In genomic region chr16:25031441-25032307, GRCh38 we compare ENCODE assay signal across 1 cellular context.
TF ChIP-seq lines count a peak whose summit lies in the region.

No MANE protein-coding gene starts in this region.

TF ChIP-seq in HepG2, 621 proteins besides CTCF, POLR2A, EP300 and RAD21 (continued from another document and continues in another):
- no peak for TF ChIP-seq RFX3 (CRISPR knock-in tag; IDR thresholded peaks at IDR 0.05)
- no peak for TF ChIP-seq NR2F1 (CRISPR knock-in tag; IDR thresholded peaks at IDR 0.05)
- 0 out of 2 replicates have a peak, but pooled peaks have one; percentile 76 for TF ChIP-seq HBP1 (CRISPR knock-in tag; IDR thresholded peaks at IDR 0.05; ENCODE audit: low read depth)
- no peak for TF ChIP-seq RNF219 (CRISPR knock-in tag; IDR thresholded peaks at IDR 0.05)
- no peak for TF ChIP-seq NPAS2 (CRISPR knock-in tag; IDR thresholded peaks at IDR 0.05; ENCODE audit: borderline replicate concordance)
- no peak for TF ChIP-seq ZNF615 (CRISPR knock-in tag; IDR thresholded peaks at IDR 0.05; ENCODE audit: borderline replicate concordance)
- 0 out of 2 replicates have a peak, but pooled peaks have one; percentile 75 for TF ChIP-seq PAX8 (CRISPR knock-in tag; IDR thresholded peaks at IDR 0.05; ENCODE audit: borderline replicate concordance)
- TF ChIP-seq ZNF550 (CRISPR knock-in tag; IDR thresholded peaks at IDR 0.05; ENCODE audit: borderline replicate concordance) = no peak
- no peak for TF ChIP-seq NFIC (IDR thresholded peaks at IDR 0.05; ENCODE audit: low read length)
- TF ChIP-seq STAG1 (CRISPR knock-in tag; IDR thresholded peaks at IDR 0.05) = peak; percentile 31
- TF ChIP-seq ZNF740 (CRISPR knock-in tag; IDR thresholded peaks at IDR 0.05) = no peak
- TF ChIP-seq BCL6 (CRISPR knock-in tag; IDR thresholded peaks at IDR 0.05) = 0 out of 2 replicates have a peak, but pooled peaks have one; percentile 33
- no peak for TF ChIP-seq FOXJ3 (CRISPR knock-in tag; IDR thresholded peaks at IDR 0.05; ENCODE audit: borderline replicate concordance)
- no peak for TF ChIP-seq DBP (CRISPR knock-in tag; IDR thresholded peaks at IDR 0.05; ENCODE audit: not compliant biosample characterization)
- no peak for TF ChIP-seq GLMP (CRISPR knock-in tag; IDR thresholded peaks at IDR 0.05; ENCODE audit: borderline replicate concordance)
- peak; percentile 55; the same call in 1 of the 2 replicates for TF ChIP-seq CREB3 (CRISPR knock-in tag; IDR thresholded peaks at IDR 0.05)
- peak; percentile 89; the same call in 1 of the 2 replicates for TF ChIP-seq SMAD1 (CRISPR knock-in tag; IDR thresholded peaks at IDR 0.05; ENCODE audit: borderline replicate concordance, low read depth)
- 0 out of 2 replicates have a peak, but pooled peaks have one; percentile 16 for TF ChIP-seq ZNF121 (CRISPR knock-in tag; IDR thresholded peaks at IDR 0.05)
- no peak for TF ChIP-seq ZNF496 (CRISPR knock-in tag; IDR thresholded peaks at IDR 0.05; ENCODE audit: insufficient replicate concordance)
- no peak for TF ChIP-seq MTF1 (CRISPR knock-in tag; IDR thresholded peaks at IDR 0.05)
- no peak for TF ChIP-seq PRDM10 (CRISPR knock-in tag; IDR thresholded peaks at IDR 0.05; ENCODE audit: low read depth)
- no peak for TF ChIP-seq MAZ (IDR thresholded peaks at IDR 0.05; ENCODE audit: borderline replicate concordance, low read depth, low read length)
- TF ChIP-seq MAZ (CRISPR knock-in tag; IDR thresholded peaks at IDR 0.05; ENCODE audit: low read depth) = peak; percentile 75; the same call in 1 of the 2 replicates
- TF ChIP-seq ZNF746 (CRISPR knock-in tag; IDR thresholded peaks at IDR 0.05) = peak; percentile 70; the same call in 1 of the 2 replicates
- peak; percentile 61 for TF ChIP-seq CBX1 (IDR thresholded peaks at IDR 0.05; ENCODE audit: low read depth)
- no peak for TF ChIP-seq HNF1A (IDR thresholded peaks at IDR 0.05; ENCODE audit: low read depth)
- TF ChIP-seq HNF1A (CRISPR knock-in tag; IDR thresholded peaks at IDR 0.05; ENCODE audit: borderline replicate concordance) = peak; percentile 47; the same call in 1 of the 2 replicates
- TF ChIP-seq ZNF766 (CRISPR knock-in tag; IDR thresholded peaks at IDR 0.05; ENCODE audit: borderline replicate concordance) = no peak
- TF ChIP-seq SUZ12 (IDR thresholded peaks at IDR 0.05; ENCODE audit: low read depth, low read length) = peak; percentile 53
- no peak for TF ChIP-seq SP140L (CRISPR knock-in tag; IDR thresholded peaks at IDR 0.05; ENCODE audit: borderline replicate concordance)
- TF ChIP-seq LRRFIP1 (CRISPR knock-in tag; conservative IDR thresholded peaks at IDR 0.05) = no peak
- no peak for TF ChIP-seq ZBTB49 (CRISPR knock-in tag; IDR thresholded peaks at IDR 0.05; ENCODE audit: borderline replicate concordance)
- 0 out of 2 replicates have a peak, but pooled peaks have one; percentile 45 for TF ChIP-seq PBX3 (CRISPR knock-in tag; IDR thresholded peaks at IDR 0.05; ENCODE audit: borderline replicate concordance)
- TF ChIP-seq ZFP41 (CRISPR knock-in tag; IDR thresholded peaks at IDR 0.05; ENCODE audit: borderline replicate concordance) = no peak
- no peak for TF ChIP-seq THYN1 (CRISPR knock-in tag; IDR thresholded peaks at IDR 0.05; ENCODE audit: borderline replicate concordance, low read depth)
